25 cellular contexts compared by ENCODE assay signal in genomic region chr6:43200541-43200940, GRCh38. TPM values are rescaled to one million over a fixed set of nuclear protein-coding genes. Genes with fewer than 3 reads are reported as not detected.
A peak's percentile ranks its signal among the peaks of the same experiment; 100 is the strongest.
DNase-seq lines count a peak whose midpoint lies in the region; ATAC-seq and TF ChIP-seq lines count a peak whose summit lies in the region.
"Had no signal": no experiment of that assay in that cellular context is flagged by ENCODE, and none has a peak within 500 bp of the region (broad histone marks: within the 10 kb centered on the region; RNA-seq: fewer than 3 reads in every experiment).

No MANE protein-coding gene starts in this region.

- no peak overlapping the region for H3K4me3 Mint-ChIP-seq in activated T-cell treated with anti-CD3 and anti-CD28 coated beads, Interleukin-2, amount 50 U/mL, for 24 hours
- no peak overlapping the region for H3K4me3 Mint-ChIP-seq in CD4-positive, CD25-positive, alpha-beta regulatory T cell
- H3K4me3 Mint-ChIP-seq in chondrocyte (ENCODE audit: unreplicated experiment), result no peak overlapping the region
- H3K4me3 Mint-ChIP-seq in CD4-positive, alpha-beta memory T cell, result no peak overlapping the region

- TF ChIP-seq EP300 in sigmoid colon (IDR thresholded peaks at IDR 0.05), result no peak

- H3K9me3 Mint-ChIP-seq in activated T-cell treated with anti-CD3 and anti-CD28 coated beads, Interleukin-2, amount 50 U/mL, for 24 hours, result no peaks in the 10 kb centered on the region
- no peaks in the 10 kb centered on the region for H3K9me3 Mint-ChIP-seq in CD4-positive, CD25-positive, alpha-beta regulatory T cell
- no peaks in the 10 kb centered on the region for H3K9me3 Mint-ChIP-seq in chondrocyte (ENCODE audit: low read depth)
- no peaks in the 10 kb centered on the region for H3K9me3 Mint-ChIP-seq in CD4-positive, alpha-beta memory T cell

- CTCF ChIA-PET in CD4-positive, alpha-beta memory T cell (lab: Charles Lee; ENCODE audit: partially characterized antibody), result interaction anchor here (1.9 kb wide), 1 partner anchor 29 kb away, joined by 5 read pairs; the partner anchor contains the start of gene DNPH1

- WGBS in sigmoid colon, 2 donors, result 94 to 95% methylated on average over 6 of the region's 6 CpGs

- H3K27me3 ChIP-seq in CD4-positive, CD25-positive, alpha-beta regulatory T cell (ENCODE audit: control insufficient read depth, insufficient read depth, low read length), result no peaks in the 10 kb centered on the region
- no peaks in the 10 kb centered on the region for H3K27me3 ChIP-seq in sigmoid colon
- no peaks in the 10 kb centered on the region for H3K27me3 ChIP-seq in CD4-positive, alpha-beta memory T cell (ENCODE audit: insufficient read depth, low read length)

- H3K27ac Mint-ChIP-seq in activated T-cell treated with anti-CD3 and anti-CD28 coated beads, Interleukin-2, amount 50 U/mL, for 24 hours, result peak overlapping the region; percentile 2
- H3K27ac Mint-ChIP-seq in CD4-positive, CD25-positive, alpha-beta regulatory T cell, result peak overlapping the region in 2 of 3 donors; percentile 19 to 48
- H3K27ac Mint-ChIP-seq in chondrocyte (ENCODE audit: unreplicated experiment), result no peak overlapping the region
- H3K27ac Mint-ChIP-seq in CD4-positive, alpha-beta memory T cell, result peak overlapping the region in 3 of 7 donors; percentile 1 to 59 (median 58)

- H3K36me3 Mint-ChIP-seq in activated T-cell treated with anti-CD3 and anti-CD28 coated beads, Interleukin-2, amount 50 U/mL, for 24 hours (ENCODE audit: low read depth), result peaks cover 81% of the 10 kb centered on the region
- H3K36me3 Mint-ChIP-seq in CD4-positive, CD25-positive, alpha-beta regulatory T cell, result peaks cover 57% of the 10 kb centered on the region
- peaks cover 33% of the 10 kb centered on the region for H3K36me3 Mint-ChIP-seq in chondrocyte (ENCODE audit: low read depth)
- peaks cover 41 to 57% of the 10 kb centered on the region in 2 donors for H3K36me3 Mint-ChIP-seq in CD4-positive, alpha-beta memory T cell

- intact Hi-C loops in sigmoid colon (cut with DNase I), result no loop called here
- intact Hi-C loops in CD4-positive, alpha-beta memory T cell (cut with micrococcal nuclease), result no loop called here

- POLR2A ChIA-PET in CD4-positive, alpha-beta memory T cell (lab: Charles Lee; ENCODE audit: partially characterized antibody), result no interaction called here

- H3K4me3 ChIP-seq in CD4-positive, CD25-positive, alpha-beta regulatory T cell (ENCODE audit: low read depth, low read length), result no peak overlapping the region
- no peak overlapping the region for H3K4me3 ChIP-seq in sigmoid colon
- no peak overlapping the region for H3K4me3 ChIP-seq in CD4-positive, alpha-beta memory T cell (ENCODE audit: low read length in 2 of 2)
- H3K4me3 ChIP-seq: PC-9 had no signal

- no peaks in the 10 kb centered on the region for H3K27me3 Mint-ChIP-seq in activated T-cell treated with anti-CD3 and anti-CD28 coated beads, Interleukin-2, amount 50 U/mL, for 24 hours
- H3K27me3 Mint-ChIP-seq in CD4-positive, CD25-positive, alpha-beta regulatory T cell, result no peaks in the 10 kb centered on the region
- no peaks in the 10 kb centered on the region for H3K27me3 Mint-ChIP-seq in chondrocyte (ENCODE audit: low read depth)
- H3K27me3 Mint-ChIP-seq in CD4-positive, alpha-beta memory T cell, result no peaks in the 10 kb centered on the region

- no peaks in the 10 kb centered on the region for H3K4me1 ChIP-seq in CD4-positive, CD25-positive, alpha-beta regulatory T cell (ENCODE audit: control insufficient read depth, insufficient read depth, low read length, poor library complexity, severe bottlenecking)
- no peaks in the 10 kb centered on the region for H3K4me1 ChIP-seq in sigmoid colon
- no peaks in the 10 kb centered on the region for H3K4me1 ChIP-seq in CD4-positive, alpha-beta memory T cell (ENCODE audit: insufficient read depth, low read length)

- no peaks in the 10 kb centered on the region for H3K4me1 Mint-ChIP-seq in activated T-cell treated with anti-CD3 and anti-CD28 coated beads, Interleukin-2, amount 50 U/mL, for 24 hours (ENCODE audit: low read depth)
- peaks cover 0 to 9% (median 2%) of the 10 kb centered on the region in 4 donors for H3K4me1 Mint-ChIP-seq in CD4-positive, CD25-positive, alpha-beta regulatory T cell
- no peaks in the 10 kb centered on the region for H3K4me1 Mint-ChIP-seq in chondrocyte (ENCODE audit: low read depth)
- H3K4me1 Mint-ChIP-seq in CD4-positive, alpha-beta memory T cell, result peaks cover 0 to 1% (median 0%) of the 10 kb centered on the region in 4 donors

- no peak for ATAC-seq in CD4-positive, CD25-positive, alpha-beta regulatory T cell (ENCODE audit: low read depth in 2 of 2)
- no peak for ATAC-seq in GM21619 (IDR thresholded peaks at IDR 0.05; ENCODE audit: unreplicated experiment)
- ATAC-seq: HCT116 had no signal

- TF ChIP-seq CTCF in chondrocyte (IDR thresholded peaks at IDR 0.05) (no peak), sigmoid colon (IDR thresholded peaks at IDR 0.05) (no peak)

- TF ChIP-seq POLR2A in sigmoid colon (IDR thresholded peaks at IDR 0.05), result no peak

- H3K9me3 ChIP-seq in CD4-positive, CD25-positive, alpha-beta regulatory T cell (ENCODE audit: control insufficient read depth in 2 of 2, low read length in 2 of 2), result no peaks in the 10 kb centered on the region
- H3K9me3 ChIP-seq in sigmoid colon, result no peaks in the 10 kb centered on the region
- no peaks in the 10 kb centered on the region for H3K9me3 ChIP-seq in CD4-positive, alpha-beta memory T cell (ENCODE audit: control insufficient read depth in 1 of 2, low read length in 2 of 2)

- peaks cover 39% of the 10 kb centered on the region for H3K36me3 ChIP-seq in CD4-positive, CD25-positive, alpha-beta regulatory T cell (ENCODE audit: control insufficient read depth, insufficient read depth, low read length)
- peaks cover 0 to 82% (median 40%) of the 10 kb centered on the region in 4 donors for H3K36me3 ChIP-seq in sigmoid colon
- peaks cover 34% of the 10 kb centered on the region for H3K36me3 ChIP-seq in CD4-positive, alpha-beta memory T cell (ENCODE audit: insufficient read depth, low read length)

- DNase-seq in activated T-cell treated with anti-CD3 and anti-CD28 coated beads, Interleukin-2, amount 50 U/mL, for 24 hours, result no peak
- DNase-seq in activated T-cell treated with anti-CD3 and anti-CD28 coated beads for 4 hours (no peak), chondrocyte (ENCODE audit: low spot score) (peak; percentile 74), sigmoid colon (peak; percentile 34), HK-2 (ENCODE audit: unreplicated experiment) (no peak)
- no peak for DNase-seq in CD4-positive, CD25-positive, alpha-beta regulatory T cell
- DNase-seq in CD4-positive, alpha-beta memory T cell, result no peak
- DNase-seq: AML-193, C1 segment of cervical spinal cord, DMS53, GDM1, IMR-90, NCI-H1105, NCI-H146, NCI-H2029, NCI-H2227 treated with DMSO at 0.1 percent for 48 hours, NCI-H510A treated with DMSO at 0.1 percent for 48 hours, NCI-H748 treated with DMSO at 0.1 percent for 48 hours, PC-9, RPMI8226 had no signal

- H3K27ac ChIP-seq in CD4-positive, CD25-positive, alpha-beta regulatory T cell (ENCODE audit: insufficient read depth, low read length, poor library complexity, severe bottlenecking), result no peak overlapping the region
- H3K27ac ChIP-seq in sigmoid colon, result no peak overlapping the region
- H3K27ac ChIP-seq in CD4-positive, alpha-beta memory T cell (ENCODE audit: low read depth, low read length), result no peak overlapping the region
- H3K27ac ChIP-seq: KMS-11, PC-9 had no signal

RNA-seq across cellular contexts. Expression of gene CUL9, which starts 18.5 kb away (rescaled TPM):
- 81.2 TPM for total RNA-seq in CD4-positive, CD25-positive, alpha-beta regulatory T cell
- 10 to 100 TPM; 22.5 to 26.0 (median 23.8) TPM for polyA plus RNA-seq in CD4-positive, CD25-positive, alpha-beta regulatory T cell
- total RNA-seq in chondrocyte, result 17.5 to 36.6 TPM (median 19.8 TPM) in 3 replicates
- total RNA-seq in sigmoid colon, result 10 to 100 TPM; 21.7 to 49.6 (median 31.9) TPM
- 10 to 100 TPM in 2 of 3 donors, 1 to 10 TPM in 1; 5.1 to 32.9 (median 12.6) TPM for polyA plus RNA-seq in sigmoid colon
- total RNA-seq in CD4-positive, alpha-beta memory T cell, result 10 to 100 TPM; 93.8 to 95.2 TPM
- polyA plus RNA-seq in CD4-positive, alpha-beta memory T cell, result 10 to 100 TPM in 1 of 2 donors, 1 to 10 TPM in 1; 8.3 to 16.0 TPM

RNA-seq across cellular contexts. Expression of gene DNPH1, which starts 28.7 kb away (rescaled TPM):
- 36.6 TPM for total RNA-seq in CD4-positive, CD25-positive, alpha-beta regulatory T cell
- polyA plus RNA-seq in CD4-positive, CD25-positive, alpha-beta regulatory T cell, result 100 to 1,000 TPM; 190 to 234 (median 206) TPM
- 22.8 to 34.1 TPM (median 24.5 TPM) in 3 replicates for total RNA-seq in chondrocyte
- 10 to 100 TPM; 32.1 to 96.0 (median 90.3) TPM for total RNA-seq in sigmoid colon
- 100 to 1,000 TPM; 155 to 188 (median 163) TPM for polyA plus RNA-seq in sigmoid colon
- 10 to 100 TPM; 32.8 to 34.8 TPM for total RNA-seq in CD4-positive, alpha-beta memory T cell
- 100 to 1,000 TPM in 1 of 2 donors, 10 to 100 TPM in 1; 93.5 to 159 TPM for polyA plus RNA-seq in CD4-positive, alpha-beta memory T cell

RNA-seq across cellular contexts. Expression of gene SRF, which starts 29.5 kb away (rescaled TPM):
- 24.0 TPM for total RNA-seq in CD4-positive, CD25-positive, alpha-beta regulatory T cell
- polyA plus RNA-seq in CD4-positive, CD25-positive, alpha-beta regulatory T cell, result 1 to 10 TPM; 3.3 to 5.8 (median 4.5) TPM
- total RNA-seq in chondrocyte (42.2 to 43.9 TPM (median 42.7 TPM) in 3 replicates), sigmoid colon (10 to 100 TPM; 64.2 to 96.9 (median 89.1) TPM)
- 10 to 100 TPM; 12.6 to 31.2 (median 13.9) TPM for polyA plus RNA-seq in sigmoid colon
- 10 to 100 TPM; 23.7 to 25.0 TPM for total RNA-seq in CD4-positive, alpha-beta memory T cell
- 1 to 10 TPM; 2.3 to 7.5 TPM for polyA plus RNA-seq in CD4-positive, alpha-beta memory T cell

RNA-seq across cellular contexts. Expression of gene TTBK1, which starts 42.7 kb away (rescaled TPM):
- total RNA-seq in CD4-positive, CD25-positive, alpha-beta regulatory T cell, result 0.22 TPM
- polyA plus RNA-seq in CD4-positive, CD25-positive, alpha-beta regulatory T cell, result not detected
- total RNA-seq in chondrocyte (0.07 TPM in 1 of 3 replicates, not detected in the others), sigmoid colon (under 1 TPM in 3 of 4 donors, not detected in 1; under 0.01 to 0.55 (median 0.27) TPM)
- under 1 TPM; under 0.01 to 0.41 (median 0.23) TPM for polyA plus RNA-seq in sigmoid colon
- total RNA-seq in CD4-positive, alpha-beta memory T cell, result under 1 TPM in 1 of 2 experiments, not detected in 1; 0.06 TPM
- polyA plus RNA-seq in CD4-positive, alpha-beta memory T cell, result not detected
- total RNA-seq: A172, IMR-90 had no signal
- polyA plus RNA-seq: AG04450 had no signal

Comparison
In these comparisons a context has a peak if more than half of its experiments do, and no peak if none do; other contexts are left out.
1. DNase-seq: peak in chondrocyte (single experiment) and sigmoid colon (single experiment); none in activated T-cell treated with anti-CD3 and anti-CD28 coated beads, Interleukin-2, amount 50 U/mL, for 24 hours (single experiment), activated T-cell treated with anti-CD3 and anti-CD28 coated beads for 4 hours (single experiment), CD4-positive, CD25-positive, alpha-beta regulatory T cell (0 of 3), CD4-positive, alpha-beta memory T cell (0 of 5) and HK-2 (single experiment).